Comparison of ENCODE assay signal across 15 cellular contexts in genomic region chr6:167320734-167321017, GRCh38. TPM values are rescaled to one million over a fixed set of nuclear protein-coding genes. Genes with fewer than 3 reads are reported as not detected.
A peak's percentile ranks its signal among the peaks of the same experiment; 100 is the strongest.
DNase-seq lines count a peak whose midpoint lies in the region; ATAC-seq, FAIRE-seq and TF ChIP-seq lines count a peak whose summit lies in the region.
"Not testable (repeated sequence)": the region's sequence is repeated elsewhere in the genome, so short reads cannot be mapped to it uniquely, and the experiment has no call there.
"Had no signal": no experiment of that assay in that cellular context is flagged by ENCODE, and none has a peak within 500 bp of the region (broad histone marks: within the 10 kb centered on the region; RNA-seq: fewer than 3 reads in every experiment).

No MANE protein-coding gene starts in this region.

- not testable (repeated sequence) for H2AFZ ChIP-seq in astrocyte (ENCODE audit: low read depth, low read length)

- peak; percentile 76 to 79 for ATAC-seq in A549

- WGBS in A549 (ENCODE audit: missing lambda C conversion rate) = 8% methylated on average over 5 of the region's 12 CpGs

- not testable (repeated sequence) for TF ChIP-seq RAD21 in A549 (conservative IDR thresholded peaks at IDR 0.05 in 1 of 2, IDR thresholded peaks at IDR 0.05 in 1 of 2)

- TF ChIP-seq CTCF in A549 (IDR thresholded peaks at IDR 0.05); astrocyte (IDR thresholded peaks at IDR 0.05; ENCODE audit: insufficient read depth, low read depth, low read length); bronchial epithelial cell (IDR thresholded peaks at IDR 0.05; ENCODE audit: insufficient read depth, low read length, severe bottlenecking): not testable (repeated sequence)

- H3K27ac Mint-ChIP-seq in astrocyte (ENCODE audit: unreplicated experiment) = peak overlapping the region; percentile 47

- H3K36me3 ChIP-seq in astrocyte (ENCODE audit: insufficient read depth, low read length); bronchial epithelial cell (ENCODE audit: control insufficient read depth, insufficient read depth, low read length); muscle layer of colon (ENCODE audit: insufficient read depth, low read length): not testable (repeated sequence)

- peak overlapping the region; percentile 76 to 86 for H3K27ac ChIP-seq in A549
- not testable (repeated sequence) for H3K27ac ChIP-seq in astrocyte (ENCODE audit: low read depth, low read length)
- H3K27ac ChIP-seq in muscle layer of colon (ENCODE audit: low read depth, low read length) = peak overlapping the region; percentile 44

- not testable (repeated sequence) for H3K9me3 Mint-ChIP-seq in astrocyte (ENCODE audit: unreplicated experiment)

- H3K9ac ChIP-seq in astrocyte (ENCODE audit: low read length); muscle layer of colon (ENCODE audit: low read length): not testable (repeated sequence)

- CTCF ChIA-PET in A549 (lab: Yijun Ruan, JAX) = not testable (repeated sequence)

- not testable (repeated sequence) for TF ChIP-seq EP300 in A549 (IDR thresholded peaks at IDR 0.05)

- not testable (repeated sequence) for H4K20me1 ChIP-seq in astrocyte (ENCODE audit: insufficient read depth, low read length)

- H3K79me2 ChIP-seq in astrocyte (ENCODE audit: insufficient read depth, low read length) = not testable (repeated sequence)

- H3K4me3 Mint-ChIP-seq in astrocyte (ENCODE audit: unreplicated experiment) = not testable (repeated sequence)

- peak overlapping the region; percentile 61 for H3K4me2 ChIP-seq in A549
- not testable (repeated sequence) for H3K4me2 ChIP-seq in astrocyte (ENCODE audit: low read length)

- not testable (repeated sequence) for H3K36me3 Mint-ChIP-seq in astrocyte (ENCODE audit: low read depth, unreplicated experiment)

- not testable (repeated sequence) for H3K4me3 ChIP-seq in A549; astrocyte (ENCODE audit: insufficient read depth, low read depth, low read length); bronchial epithelial cell (ENCODE audit: low read depth, low read length); muscle layer of colon (ENCODE audit: low read depth in 1 of 2, low read length in 2 of 2)

- POLR2A ChIA-PET in A549 (lab: Yijun Ruan, JAX) = not testable (repeated sequence)

- not testable (repeated sequence) for H3K9me3 ChIP-seq in A549; astrocyte (ENCODE audit: insufficient read depth, low read depth, low read length); muscle layer of colon (ENCODE audit: low read length)

- FAIRE-seq in A549 (lab: Jason Lieb, UNC); astrocyte (lab: Jason Lieb, UNC); bronchial epithelial cell (lab: Jason Lieb, UNC): not testable (repeated sequence)

- DNase-seq in A549 (ENCODE audit: low read depth in 1 of 2, low spot score in 1 of 2) (peak in 1 of 2 experiments; percentile 18), DMS53 (lab: John Stamatoyannopoulos, UW) (peak; percentile 68), RPMI7951 (ENCODE audit: low read depth) (peak; percentile 29), astrocyte (ENCODE audit: low read depth) (peak; percentile 12), bronchial epithelial cell (ENCODE audit: low read depth) (peak; percentile 31), kidney tubule cell (ENCODE audit: low spot score) (peak; percentile 8)

- not testable (repeated sequence) for H3K27me3 ChIP-seq in astrocyte (ENCODE audit: insufficient read depth, low read length); bronchial epithelial cell (ENCODE audit: control insufficient read depth, insufficient read depth, low read length); muscle layer of colon (ENCODE audit: control insufficient read depth in 1 of 2, insufficient read depth in 2 of 2, low read length in 2 of 2)

- not testable (repeated sequence) for TF ChIP-seq POLR2A in A549 (IDR thresholded peaks at IDR 0.05; ENCODE audit: low read length)

- H3K4me1 ChIP-seq in A549 = peaks cover 12% of the 10 kb centered on the region; the same call in 2 of the 3 replicates
- H3K4me1 ChIP-seq in astrocyte (ENCODE audit: insufficient read depth, low read length); muscle layer of colon (ENCODE audit: insufficient read depth, low read length): not testable (repeated sequence)

- H3K27me3 Mint-ChIP-seq in astrocyte (ENCODE audit: low read depth, unreplicated experiment) = peaks cover 15% of the 10 kb centered on the region

- peaks cover 14% of the 10 kb centered on the region for H3K4me1 Mint-ChIP-seq in astrocyte (ENCODE audit: low read depth, unreplicated experiment)

RNA-seq across cellular contexts. Expression of gene TTLL2, which starts 4.2 kb away (rescaled TPM):
- not detected in 2 replicates for polyA plus RNA-seq in A549 (2011; rRNA removed)
- not detected in 2 replicates for polyA plus RNA-seq in A549 (2012; cell fraction: cytosol; rRNA removed)
- not detected in 2 replicates for polyA plus RNA-seq in A549 (2012; cell fraction: nucleus; rRNA removed)
- polyA plus RNA-seq in A549 (2017; fragmentation: RNase III; extraction: RNeasy Plus Mini Kit Qiagen cat#74134 plus additional on column Dnase treatment) = not detected in 3 replicates
- polyA minus RNA-seq in A549 (2011; rRNA and poly(A)+ RNA removed) = not detected in 2 replicates
- total RNA-seq in RPMI7951 (2014; rRNA removed; shearing (Covaris generic)) = not detected in 2 replicates
- total RNA-seq in astrocyte = not detected in 2 replicates
- total RNA-seq in bronchial epithelial cell = not detected in 2 replicates
- total RNA-seq: CD4-positive, CD25-positive, alpha-beta regulatory T cell; CD8-positive, alpha-beta memory T cell; G401; GM12878; H7; HFFc6; HT1080; IMR-90 had no signal
- polyA plus RNA-seq: CD4-positive, CD25-positive, alpha-beta regulatory T cell; CD8-positive, alpha-beta memory T cell; GM12878; IMR-90 had no signal

RNA-seq across cellular contexts. Expression of gene UNC93A, which starts 29.6 kb away (rescaled TPM):
- polyA plus RNA-seq in A549 (2011; rRNA removed) (not detected in 2 replicates), A549 (2017; fragmentation: RNase III; extraction: RNeasy Plus Mini Kit Qiagen cat#74134 plus additional on column Dnase treatment) (not detected in 3 replicates)
- not detected in 2 replicates for polyA plus RNA-seq in A549 (2012; cell fraction: cytosol; rRNA removed)
- polyA plus RNA-seq in A549 (2012; cell fraction: nucleus; rRNA removed) = not detected in 2 replicates
- not detected in 2 replicates for polyA minus RNA-seq in A549 (2011; rRNA and poly(A)+ RNA removed)
- total RNA-seq in RPMI7951 (2014; rRNA removed; shearing (Covaris generic)) = not detected in 2 replicates
- total RNA-seq in astrocyte (not detected in 2 replicates), bronchial epithelial cell (not detected in 2 replicates)
- total RNA-seq: CD4-positive, CD25-positive, alpha-beta regulatory T cell; CD8-positive, alpha-beta memory T cell; G401; GM12878; HFFc6; HT1080; IMR-90 had no signal
- polyA plus RNA-seq: CD4-positive, CD25-positive, alpha-beta regulatory T cell; CD8-positive, alpha-beta memory T cell; IMR-90 had no signal
